Comparison of ENCODE assay signal across 1 cellular context in the genomic region with DNA sequence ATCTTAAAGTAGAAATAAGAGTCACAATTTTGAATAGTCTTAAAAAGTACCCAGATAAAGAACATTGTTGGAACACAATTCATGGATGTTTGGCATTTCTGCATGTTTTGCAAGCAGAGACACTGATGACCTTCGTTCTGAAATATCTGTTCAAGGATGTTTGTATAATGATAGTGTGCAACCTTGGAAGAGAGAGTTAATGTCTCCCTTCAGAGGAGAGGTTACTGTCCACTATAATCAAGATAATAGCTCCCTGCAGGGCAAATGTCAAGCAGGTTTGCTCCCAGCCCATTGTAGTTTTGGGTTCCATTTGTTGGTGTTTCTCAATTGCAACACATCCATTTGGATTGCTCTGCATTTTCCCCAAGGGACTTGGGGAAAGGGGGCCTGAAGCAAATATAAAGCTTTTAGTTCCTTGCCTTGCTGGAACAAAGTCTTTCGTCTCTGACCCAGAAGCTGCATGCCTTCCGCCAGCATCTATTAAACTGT.
A peak's percentile ranks its signal among the peaks of the same experiment; 100 is the strongest.
TF ChIP-seq lines count a peak whose summit lies in the region.

No MANE protein-coding gene starts in this region.

TF ChIP-seq in HepG2, 621 proteins besides CTCF, POLR2A, EP300 and RAD21 (continued from another document and continues in another):
- TF ChIP-seq, protein P1, sequence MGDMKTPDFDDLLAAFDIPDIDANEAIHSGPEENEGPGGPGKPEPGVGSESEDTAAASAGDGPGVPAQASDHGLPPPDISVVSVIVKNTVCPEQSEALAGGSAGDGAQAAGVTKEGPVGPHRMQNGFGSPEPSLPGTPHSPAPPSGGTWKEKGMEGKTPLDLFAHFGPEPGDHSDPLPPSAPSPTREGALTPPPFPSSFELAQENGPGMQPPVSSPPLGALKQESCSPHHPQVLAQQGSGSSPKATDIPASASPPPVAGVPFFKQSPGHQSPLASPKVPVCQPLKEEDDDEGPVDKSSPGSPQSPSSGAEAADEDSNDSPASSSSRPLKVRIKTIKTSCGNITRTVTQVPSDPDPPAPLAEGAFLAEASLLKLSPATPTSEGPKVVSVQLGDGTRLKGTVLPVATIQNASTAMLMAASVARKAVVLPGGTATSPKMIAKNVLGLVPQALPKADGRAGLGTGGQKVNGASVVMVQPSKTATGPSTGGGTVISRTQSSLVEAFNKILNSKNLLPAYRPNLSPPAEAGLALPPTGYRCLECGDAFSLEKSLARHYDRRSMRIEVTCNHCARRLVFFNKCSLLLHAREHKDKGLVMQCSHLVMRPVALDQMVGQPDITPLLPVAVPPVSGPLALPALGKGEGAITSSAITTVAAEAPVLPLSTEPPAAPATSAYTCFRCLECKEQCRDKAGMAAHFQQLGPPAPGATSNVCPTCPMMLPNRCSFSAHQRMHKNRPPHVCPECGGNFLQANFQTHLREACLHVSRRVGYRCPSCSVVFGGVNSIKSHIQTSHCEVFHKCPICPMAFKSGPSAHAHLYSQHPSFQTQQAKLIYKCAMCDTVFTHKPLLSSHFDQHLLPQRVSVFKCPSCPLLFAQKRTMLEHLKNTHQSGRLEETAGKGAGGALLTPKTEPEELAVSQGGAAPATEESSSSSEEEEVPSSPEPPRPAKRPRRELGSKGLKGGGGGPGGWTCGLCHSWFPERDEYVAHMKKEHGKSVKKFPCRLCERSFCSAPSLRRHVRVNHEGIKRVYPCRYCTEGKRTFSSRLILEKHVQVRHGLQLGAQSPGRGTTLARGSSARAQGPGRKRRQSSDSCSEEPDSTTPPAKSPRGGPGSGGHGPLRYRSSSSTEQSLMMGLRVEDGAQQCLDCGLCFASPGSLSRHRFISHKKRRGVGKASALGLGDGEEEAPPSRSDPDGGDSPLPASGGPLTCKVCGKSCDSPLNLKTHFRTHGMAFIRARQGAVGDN (CRISPR knock-in tag; IDR thresholded peaks at IDR 0.05): no peak
- peak; percentile 16; the same call in 1 of the 2 replicates for TF ChIP-seq ELF3 (CRISPR knock-in tag; IDR thresholded peaks at IDR 0.05)
- TF ChIP-seq SIN3A (IDR thresholded peaks at IDR 0.05; ENCODE audit: borderline replicate concordance, low read depth, low read length): no peak
- no peak for TF ChIP-seq ZBTB20 (CRISPR knock-in tag; IDR thresholded peaks at IDR 0.05; ENCODE audit: borderline replicate concordance, low read depth)
- TF ChIP-seq, protein P2, sequence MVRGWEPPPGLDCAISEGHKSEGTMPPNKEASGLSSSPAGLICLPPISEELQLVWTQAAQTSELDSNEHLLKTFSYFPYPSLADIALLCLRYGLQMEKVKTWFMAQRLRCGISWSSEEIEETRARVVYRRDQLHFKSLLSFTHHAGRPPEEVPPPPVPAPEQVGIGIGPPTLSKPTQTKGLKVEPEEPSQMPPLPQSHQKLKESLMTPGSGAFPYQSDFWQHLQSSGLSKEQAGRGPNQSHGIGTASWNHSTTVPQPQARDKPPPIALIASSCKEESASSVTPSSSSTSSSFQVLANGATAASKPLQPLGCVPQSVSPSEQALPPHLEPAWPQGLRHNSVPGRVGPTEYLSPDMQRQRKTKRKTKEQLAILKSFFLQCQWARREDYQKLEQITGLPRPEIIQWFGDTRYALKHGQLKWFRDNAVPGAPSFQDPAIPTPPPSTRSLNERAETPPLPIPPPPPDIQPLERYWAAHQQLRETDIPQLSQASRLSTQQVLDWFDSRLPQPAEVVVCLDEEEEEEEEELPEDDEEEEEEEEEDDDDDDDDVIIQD (CRISPR knock-in tag; IDR thresholded peaks at IDR 0.05; ENCODE audit: low read depth): no peak; the same call in 1 of the 2 replicates
- peak; percentile 31; the same call in 1 of the 2 replicates for TF ChIP-seq ETV5 (CRISPR knock-in tag; IDR thresholded peaks at IDR 0.05; ENCODE audit: borderline replicate concordance)
- TF ChIP-seq CEBPG (CRISPR knock-in tag; IDR thresholded peaks at IDR 0.05): peak; percentile 52
- TF ChIP-seq FOXP1 (IDR thresholded peaks at IDR 0.05): no peak
- 0 out of 2 replicates have a peak, but pooled peaks have one; percentile 16 for TF ChIP-seq FOXP1 (CRISPR knock-in tag; IDR thresholded peaks at IDR 0.05)
- TF ChIP-seq PAXIP1 (CRISPR knock-in tag; conservative IDR thresholded peaks at IDR 0.05): peak; percentile 65
- peak; percentile 28; the same call in 1 of the 2 replicates for TF ChIP-seq ESRRA (CRISPR knock-in tag; IDR thresholded peaks at IDR 0.05; ENCODE audit: low read depth)
- no peak for TF ChIP-seq JUNB (CRISPR knock-in tag; IDR thresholded peaks at IDR 0.05; ENCODE audit: borderline replicate concordance)
- TF ChIP-seq FOXP4 (CRISPR knock-in tag; IDR thresholded peaks at IDR 0.05): 0 out of 2 replicates have a peak, but pooled peaks have one; percentile 52
- TF ChIP-seq SP2 (CRISPR knock-in tag; IDR thresholded peaks at IDR 0.05): no peak
- TF ChIP-seq ZNF124 (CRISPR knock-in tag; IDR thresholded peaks at IDR 0.05): no peak
- peak; percentile 83 for TF ChIP-seq PPARG (CRISPR knock-in tag; conservative IDR thresholded peaks at IDR 0.05)
- TF ChIP-seq IRF2 (CRISPR knock-in tag; IDR thresholded peaks at IDR 0.05): peak; percentile 53; the same call in 1 of the 2 replicates
- TF ChIP-seq ZGPAT (CRISPR knock-in tag; IDR thresholded peaks at IDR 0.05): no peak
- peak; percentile 77 for TF ChIP-seq NR2F2 (IDR thresholded peaks at IDR 0.05; ENCODE audit: borderline replicate concordance, low read depth)
- TF ChIP-seq SOX5 (CRISPR knock-in tag; IDR thresholded peaks at IDR 0.05; ENCODE audit: borderline replicate concordance): peak; percentile 79
- TF ChIP-seq PATZ1 (CRISPR knock-in tag; IDR thresholded peaks at IDR 0.05): peak; percentile 60; the same call in 1 of the 2 replicates
- no peak for TF ChIP-seq RFX3 (CRISPR knock-in tag; IDR thresholded peaks at IDR 0.05)
- 0 out of 2 replicates have a peak, but pooled peaks have one; percentile 14 for TF ChIP-seq POGZ (CRISPR knock-in tag; IDR thresholded peaks at IDR 0.05)
- TF ChIP-seq SOX13 (IDR thresholded peaks at IDR 0.05): 0 out of 2 replicates have a peak, but pooled peaks have one; percentile 46
- TF ChIP-seq SOX13 (CRISPR knock-in tag; conservative IDR thresholded peaks at IDR 0.05 in 1 of 2, IDR thresholded peaks at IDR 0.05 in 1 of 2): peak in 1 of 2 experiments; percentile 91; a peak in 2 of 4 replicates
- no peak for TF ChIP-seq MYPOP (CRISPR knock-in tag; IDR thresholded peaks at IDR 0.05)
- TF ChIP-seq ZMYM4 (CRISPR knock-in tag; IDR thresholded peaks at IDR 0.05): 0 out of 2 replicates have a peak, but pooled peaks have one; percentile 13
- no peak for TF ChIP-seq ELF4 (CRISPR knock-in tag; IDR thresholded peaks at IDR 0.05; ENCODE audit: borderline replicate concordance)
- TF ChIP-seq SRY (CRISPR knock-in tag; IDR thresholded peaks at IDR 0.05): no peak
- peak; percentile 33; the same call in 1 of the 2 replicates for TF ChIP-seq HNF4G (IDR thresholded peaks at IDR 0.05; ENCODE audit: borderline replicate concordance, low read depth, low read length)
- TF ChIP-seq HNF4G (CRISPR knock-in tag; IDR thresholded peaks at IDR 0.05; ENCODE audit: borderline replicate concordance, low read depth): no peak
- no peak for TF ChIP-seq DMAP1 (CRISPR knock-in tag; IDR thresholded peaks at IDR 0.05)
- TF ChIP-seq, protein P3, sequence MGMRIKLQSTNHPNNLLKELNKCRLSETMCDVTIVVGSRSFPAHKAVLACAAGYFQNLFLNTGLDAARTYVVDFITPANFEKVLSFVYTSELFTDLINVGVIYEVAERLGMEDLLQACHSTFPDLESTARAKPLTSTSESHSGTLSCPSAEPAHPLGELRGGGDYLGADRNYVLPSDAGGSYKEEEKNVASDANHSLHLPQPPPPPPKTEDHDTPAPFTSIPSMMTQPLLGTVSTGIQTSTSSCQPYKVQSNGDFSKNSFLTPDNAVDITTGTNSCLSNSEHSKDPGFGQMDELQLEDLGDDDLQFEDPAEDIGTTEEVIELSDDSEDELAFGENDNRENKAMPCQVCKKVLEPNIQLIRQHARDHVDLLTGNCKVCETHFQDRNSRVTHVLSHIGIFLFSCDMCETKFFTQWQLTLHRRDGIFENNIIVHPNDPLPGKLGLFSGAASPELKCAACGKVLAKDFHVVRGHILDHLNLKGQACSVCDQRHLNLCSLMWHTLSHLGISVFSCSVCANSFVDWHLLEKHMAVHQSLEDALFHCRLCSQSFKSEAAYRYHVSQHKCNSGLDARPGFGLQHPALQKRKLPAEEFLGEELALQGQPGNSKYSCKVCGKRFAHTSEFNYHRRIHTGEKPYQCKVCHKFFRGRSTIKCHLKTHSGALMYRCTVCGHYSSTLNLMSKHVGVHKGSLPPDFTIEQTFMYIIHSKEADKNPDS (CRISPR knock-in tag; IDR thresholded peaks at IDR 0.05): no peak
- no peak for TF ChIP-seq FOXA1 (IDR thresholded peaks at IDR 0.05)
- TF ChIP-seq FOXA1 (CRISPR knock-in tag; IDR thresholded peaks at IDR 0.05): peak; percentile 59
